ENCODE assay signal across 18 cellular contexts in the genomic region with DNA sequence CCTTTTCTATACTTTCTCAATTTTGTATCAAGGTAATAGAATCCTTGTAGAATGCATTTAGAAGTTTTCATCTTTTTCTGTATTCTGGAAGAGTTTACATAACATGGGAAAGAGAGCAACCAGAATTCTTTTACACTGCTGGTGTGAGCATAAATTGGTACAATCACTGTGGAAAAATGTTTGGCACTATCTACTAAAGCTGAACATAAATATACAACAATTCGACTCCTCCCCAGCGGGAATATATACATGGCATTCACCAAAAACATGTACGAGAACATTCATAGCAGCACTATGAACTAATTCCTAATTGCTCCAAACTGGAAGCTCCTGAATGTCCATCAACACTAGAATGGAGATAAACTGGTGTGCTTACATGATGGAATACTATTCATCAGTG. TPM values are rescaled to one million over a fixed set of nuclear protein-coding genes. Genes with fewer than 3 reads are reported as not detected.
A peak's percentile ranks its signal among the peaks of the same experiment; 100 is the strongest.
DNase-seq lines count a peak whose midpoint lies in the region; ATAC-seq and TF ChIP-seq lines count a peak whose summit lies in the region.
"Had no signal": no experiment of that assay in that cellular context is flagged by ENCODE, and none has a peak within 500 bp of the region (broad histone marks: within the 10 kb centered on the region; RNA-seq: fewer than 3 reads in every experiment).

No MANE protein-coding gene starts in this region.

- no peaks in the 10 kb centered on the region for H3K36me3 ChIP-seq in KMS-11 (ENCODE audit: insufficient read depth)
- no peaks in the 10 kb centered on the region for H3K36me3 ChIP-seq in right lobe of liver
- H3K36me3 ChIP-seq in WERI-Rb-1: peaks cover 22% of the 10 kb centered on the region
- H3K36me3 ChIP-seq: BE2C had no signal

- TF ChIP-seq POLR2A in right lobe of liver (IDR thresholded peaks at IDR 0.05): no peak

- H3K4me3 ChIP-seq in KMS-11 (IDR thresholded peaks at IDR 0.05; ENCODE audit: insufficient read depth, low read depth, low read length) (no peak overlapping the region), right lobe of liver (no peak overlapping the region), WERI-Rb-1 (ENCODE audit: low read depth, low read length) (no peak overlapping the region)

- DNase-seq in activated CD4-positive, alpha-beta memory T cell treated with anti-CD3 and anti-CD28 coated beads, Interleukin-2, amount 10 ng/mL, durations not matched to agents 7 days and 5 days: no peak
- DNase-seq in activated CD4-positive, alpha-beta memory T cell treated with anti-CD3 and anti-CD28 coated beads for 36 hours: no peak
- DNase-seq in chondrocyte (ENCODE audit: low spot score): no peak
- DNase-seq in right lobe of liver: no peak
- no peak for DNase-seq in WERI-Rb-1
- DNase-seq in NCI-H187 treated with DMSO at 0.1 percent for 48 hours (lab: John Stamatoyannopoulos, UW): no peak
- DNase-seq: BE2C, GOT3, MM.1S, NCI-H1105, NCI-H1930, NCI-H2171, NCI-H446, Right ventricle myocardium superior had no signal

- H3K27me3 ChIP-seq in KMS-11 (ENCODE audit: insufficient read depth, low read depth): no peaks in the 10 kb centered on the region
- H3K27me3 ChIP-seq in right lobe of liver: no peaks in the 10 kb centered on the region
- no peaks in the 10 kb centered on the region for H3K27me3 ChIP-seq in WERI-Rb-1 (ENCODE audit: insufficient read depth, low read depth, severe bottlenecking)
- H3K27me3 ChIP-seq: BE2C had no signal

- no peaks in the 10 kb centered on the region for H4K20me1 ChIP-seq in KMS-11 (ENCODE audit: insufficient read depth)

- no peak overlapping the region for H3K27ac Mint-ChIP-seq in activated CD4-positive, alpha-beta memory T cell treated with anti-CD3 and anti-CD28 coated beads, Interleukin-2, amount 10 ng/mL, durations not matched to agents 7 days and 5 days
- no peak overlapping the region for H3K27ac Mint-ChIP-seq in activated CD4-positive, alpha-beta memory T cell treated with anti-CD3 and anti-CD28 coated beads for 36 hours
- H3K27ac Mint-ChIP-seq in chondrocyte (ENCODE audit: unreplicated experiment) (peak overlapping the region; percentile 22), nephron (peak overlapping the region in 2 of 3 experiments; percentile 41 to 47)

- H3K9me3 ChIP-seq in right lobe of liver: no peaks in the 10 kb centered on the region
- H3K9me3 ChIP-seq in WERI-Rb-1 (ENCODE audit: severe bottlenecking): no peaks in the 10 kb centered on the region
- H3K9me3 ChIP-seq: BE2C had no signal

- peaks cover 13% of the 10 kb centered on the region for H3K36me3 Mint-ChIP-seq in activated CD4-positive, alpha-beta memory T cell treated with anti-CD3 and anti-CD28 coated beads, Interleukin-2, amount 10 ng/mL, durations not matched to agents 7 days and 5 days (ENCODE audit: low read depth)
- H3K36me3 Mint-ChIP-seq in activated CD4-positive, alpha-beta memory T cell treated with anti-CD3 and anti-CD28 coated beads for 36 hours: peaks cover 4% of the 10 kb centered on the region
- H3K36me3 Mint-ChIP-seq in chondrocyte (ENCODE audit: low read depth): no peaks in the 10 kb centered on the region
- H3K36me3 Mint-ChIP-seq in nephron (ENCODE audit: low read depth): peaks cover 4% of the 10 kb centered on the region

- POLR2A ChIA-PET in activated CD4-positive, alpha-beta memory T cell treated with anti-CD3 and anti-CD28 coated beads, Interleukin-2, amount 10 ng/mL, durations not matched to agents 7 days and 5 days (lab: Charles Lee): interaction anchor here (1.1 to 2.8 kb wide), 2 partner anchors 11 to 601 kb away, joined by 3 to 15 read pairs; no protein-coding TSS in a partner anchor
- POLR2A ChIA-PET in activated CD4-positive, alpha-beta memory T cell treated with anti-CD3 and anti-CD28 coated beads for 36 hours (lab: Charles Lee): no interaction called here

- H3K27ac ChIP-seq in KMS-11 (no peak overlapping the region), right lobe of liver (no peak overlapping the region), WERI-Rb-1 (no peak overlapping the region)
- H3K27ac ChIP-seq: 22Rv1 had no signal

- peaks cover 37% of the 10 kb centered on the region for H3K4me1 Mint-ChIP-seq in activated CD4-positive, alpha-beta memory T cell treated with anti-CD3 and anti-CD28 coated beads, Interleukin-2, amount 10 ng/mL, durations not matched to agents 7 days and 5 days
- peaks cover 32% of the 10 kb centered on the region for H3K4me1 Mint-ChIP-seq in activated CD4-positive, alpha-beta memory T cell treated with anti-CD3 and anti-CD28 coated beads for 36 hours (ENCODE audit: low read depth)
- H3K4me1 Mint-ChIP-seq in chondrocyte (ENCODE audit: low read depth) (peaks cover 43% of the 10 kb centered on the region), nephron (peaks cover 36% of the 10 kb centered on the region)

- intact Hi-C loops in activated CD4-positive, alpha-beta memory T cell treated with anti-CD3 and anti-CD28 coated beads for 36 hours (cut with micrococcal nuclease): loop anchor here (5.0 to 10.0 kb wide), 2 partner anchors 583 to 891 kb away; a partner anchor contains a TSS
- intact Hi-C loops in right lobe of liver (cut with DNase I): no loop called here

- H3K4me2 ChIP-seq in KMS-11: peak overlapping the region; percentile 90; the same call in 1 of the 2 replicates

- 84% methylated on average over 3 of the region's 3 CpGs for WGBS in right lobe of liver (ENCODE audit: insufficient coverage, low coverage, low lambda C conversion rate, missing lambda C conversion rate)

- peaks cover 31% of the 10 kb centered on the region for H3K79me2 ChIP-seq in KMS-11 (ENCODE audit: insufficient read depth, low read depth)

- CTCF ChIA-PET in activated CD4-positive, alpha-beta memory T cell treated with anti-CD3 and anti-CD28 coated beads, Interleukin-2, amount 10 ng/mL, durations not matched to agents 7 days and 5 days (lab: Charles Lee): interaction anchor here (1.3 to 1.8 kb wide), 2 partner anchors 9 to 22 kb away, joined by 3 to 5 read pairs; no protein-coding TSS in a partner anchor
- CTCF ChIA-PET in activated CD4-positive, alpha-beta memory T cell treated with anti-CD3 and anti-CD28 coated beads for 36 hours (lab: Charles Lee): interaction anchor here (0.9 to 3.3 kb wide), 4 partner anchors 11 to 639 kb away, joined by 3 to 22 read pairs (median 4); no protein-coding TSS in a partner anchor

- no peak for ATAC-seq in right lobe of liver

- peaks cover 33% of the 10 kb centered on the region for H3K4me1 ChIP-seq in KMS-11 (ENCODE audit: low read depth, poor library complexity, severe bottlenecking)
- H3K4me1 ChIP-seq in right lobe of liver: peaks cover 0 to 7% (median 2%) of the 10 kb centered on the region in 4 donors
- H3K4me1 ChIP-seq: BE2C had no signal

- TF ChIP-seq CTCF in KMS-11 (conservative IDR thresholded peaks at IDR 0.05; ENCODE audit: low read depth, low read length) (no peak), chondrocyte (IDR thresholded peaks at IDR 0.05) (no peak), nephron (IDR thresholded peaks at IDR 0.05; ENCODE audit: unreplicated experiment in 3 of 3) (no peak), right lobe of liver (IDR thresholded peaks at IDR 0.05) (no peak), WERI-Rb-1 (IDR thresholded peaks at IDR 0.05; ENCODE audit: low read depth, low read length) (no peak)

- no peak overlapping the region for H2AFZ ChIP-seq in KMS-11 (ENCODE audit: low read depth)

- H3K9me3 Mint-ChIP-seq in activated CD4-positive, alpha-beta memory T cell treated with anti-CD3 and anti-CD28 coated beads, Interleukin-2, amount 10 ng/mL, durations not matched to agents 7 days and 5 days: no peaks in the 10 kb centered on the region
- H3K9me3 Mint-ChIP-seq in activated CD4-positive, alpha-beta memory T cell treated with anti-CD3 and anti-CD28 coated beads for 36 hours: no peaks in the 10 kb centered on the region
- peaks cover 4% of the 10 kb centered on the region for H3K9me3 Mint-ChIP-seq in chondrocyte (ENCODE audit: low read depth)
- peaks cover 2% of the 10 kb centered on the region for H3K9me3 Mint-ChIP-seq in nephron

- H3K27me3 Mint-ChIP-seq in activated CD4-positive, alpha-beta memory T cell treated with anti-CD3 and anti-CD28 coated beads, Interleukin-2, amount 10 ng/mL, durations not matched to agents 7 days and 5 days: peaks cover 4% of the 10 kb centered on the region
- H3K27me3 Mint-ChIP-seq in activated CD4-positive, alpha-beta memory T cell treated with anti-CD3 and anti-CD28 coated beads for 36 hours: no peaks in the 10 kb centered on the region
- H3K27me3 Mint-ChIP-seq in chondrocyte (ENCODE audit: low read depth) (no peaks in the 10 kb centered on the region), nephron (ENCODE audit: low read depth) (no peaks in the 10 kb centered on the region)

- H3K4me3 Mint-ChIP-seq in activated CD4-positive, alpha-beta memory T cell treated with anti-CD3 and anti-CD28 coated beads, Interleukin-2, amount 10 ng/mL, durations not matched to agents 7 days and 5 days: peak overlapping the region; percentile 5
- H3K4me3 Mint-ChIP-seq in activated CD4-positive, alpha-beta memory T cell treated with anti-CD3 and anti-CD28 coated beads for 36 hours: no peak overlapping the region
- H3K4me3 Mint-ChIP-seq in chondrocyte (ENCODE audit: unreplicated experiment): no peak overlapping the region
- peak overlapping the region; percentile 46 to 65 (median 53) for H3K4me3 Mint-ChIP-seq in nephron

- no peak overlapping the region for H3K9ac ChIP-seq in KMS-11

RNA-seq across cellular contexts. Expression of a gene that starts 1.8 kb away (rescaled TPM):
- total RNA-seq in activated CD4-positive, alpha-beta memory T cell treated with anti-CD3 and anti-CD28 coated beads, Interleukin-2, amount 10 ng/mL, durations not matched to agents 7 days and 5 days: 10 to 100 TPM; 27.5 to 33.2 TPM
- total RNA-seq in activated CD4-positive, alpha-beta memory T cell treated with anti-CD3 and anti-CD28 coated beads for 36 hours: 10 to 100 TPM; 36.7 to 40.8 TPM
- total RNA-seq in chondrocyte: 43.1 to 55.0 TPM (median 43.4 TPM) in 3 replicates
- 10 to 100 TPM in 4 of 6 experiments, 1 to 10 TPM in 2; 9.5 to 18.9 (median 11.5) TPM for total RNA-seq in right lobe of liver

RNA-seq across cellular contexts. Expression of a gene that starts 54.6 kb away (rescaled TPM):
- not detected for total RNA-seq in activated CD4-positive, alpha-beta memory T cell treated with anti-CD3 and anti-CD28 coated beads, Interleukin-2, amount 10 ng/mL, durations not matched to agents 7 days and 5 days
- not detected for total RNA-seq in activated CD4-positive, alpha-beta memory T cell treated with anti-CD3 and anti-CD28 coated beads for 36 hours
- total RNA-seq in chondrocyte (not detected in 3 replicates), right lobe of liver (not detected)
- total RNA-seq: Daoy had no signal

Comparison
In these comparisons a context has a peak if more than half of its experiments do, and no peak if none do; other contexts are left out.
1. H3K4me3 Mint-ChIP-seq: peak in activated CD4-positive, alpha-beta memory T cell treated with anti-CD3 and anti-CD28 coated beads, Interleukin-2, amount 10 ng/mL, durations not matched to agents 7 days and 5 days (single experiment) and nephron (3 of 3); none in activated CD4-positive, alpha-beta memory T cell treated with anti-CD3 and anti-CD28 coated beads for 36 hours (single experiment) and chondrocyte (single experiment).
2. H3K27ac Mint-ChIP-seq: peak in chondrocyte (single experiment) and nephron (2 of 3); none in activated CD4-positive, alpha-beta memory T cell treated with anti-CD3 and anti-CD28 coated beads, Interleukin-2, amount 10 ng/mL, durations not matched to agents 7 days and 5 days (single experiment) and activated CD4-positive, alpha-beta memory T cell treated with anti-CD3 and anti-CD28 coated beads for 36 hours (single experiment).